11 cellular contexts compared by ENCODE assay signal in the genomic region with DNA sequence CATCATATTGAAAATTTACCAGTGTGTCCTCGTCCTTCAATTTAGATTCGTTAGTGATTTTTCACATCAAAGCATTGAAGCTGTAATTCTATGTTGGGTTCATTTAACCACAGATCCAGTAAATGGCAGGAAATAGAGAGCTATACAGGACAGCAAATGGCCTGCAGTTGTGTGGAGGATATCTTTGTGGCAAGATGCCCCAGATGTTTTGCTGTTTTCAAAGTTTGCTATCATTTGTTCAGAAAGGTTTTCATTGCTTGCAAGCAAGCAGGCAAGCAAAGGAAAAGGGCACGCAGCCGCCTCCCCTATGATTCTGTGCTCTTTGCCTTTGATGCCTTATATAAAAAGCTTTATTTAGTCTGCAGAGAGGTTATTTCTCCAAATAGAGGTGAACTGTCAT.
A peak's percentile ranks its signal among the peaks of the same experiment; 100 is the strongest.
DNase-seq lines count a peak whose midpoint lies in the region; ATAC-seq and TF ChIP-seq lines count a peak whose summit lies in the region.
"Had no signal": no experiment of that assay in that cellular context is flagged by ENCODE, and none has a peak within 500 bp of the region (broad histone marks: within the 10 kb centered on the region; RNA-seq: fewer than 3 reads in every experiment).

No MANE protein-coding gene starts in this region.

- POLR2A ChIA-PET in CD8-positive, alpha-beta T cell (lab: Charles Lee): interaction anchor here (1.6 kb wide), 1 partner anchor 11 kb away, joined by 4 read pairs; no protein-coding TSS in a partner anchor

- H3K27me3 ChIP-seq in CD8-positive, alpha-beta T cell (ENCODE audit: insufficient read depth, low read length): no peaks in the 10 kb centered on the region
- H3K27me3 ChIP-seq in OCI-LY1 (ENCODE audit: insufficient read depth, low read length): no peaks in the 10 kb centered on the region
- H3K27me3 ChIP-seq: hepatocyte, SJSA1 had no signal

- H3F3A ChIP-seq in OCI-LY1 (ENCODE audit: insufficient read depth, low read length): no peaks in the 10 kb centered on the region

- CTCF ChIA-PET in CD8-positive, alpha-beta T cell (lab: Charles Lee): no interaction called here

- H3K4me1 ChIP-seq in CD8-positive, alpha-beta T cell (ENCODE audit: insufficient read depth, low read length): peaks cover 78% of the 10 kb centered on the region
- peaks cover 40% of the 10 kb centered on the region for H3K4me1 ChIP-seq in OCI-LY1 (ENCODE audit: insufficient read depth, low read length, severe bottlenecking)

- H3K27ac Mint-ChIP-seq in CD8-positive, alpha-beta T cell: peak overlapping the region; percentile 91
- peak overlapping the region; percentile 84 for H3K27ac Mint-ChIP-seq in dendritic cell treated with granulocyte-macrophage colony-stimulating factor and Interleukin-4, amounts not matched to agents 40 ng/mL and 50 ng/mL, for 4 days
- peak overlapping the region; percentile 59 for H3K27ac Mint-ChIP-seq in osteocyte (ENCODE audit: unreplicated experiment)

- H3K79me2 ChIP-seq in OCI-LY1 (ENCODE audit: insufficient read depth, low read length): no peaks in the 10 kb centered on the region

- peaks cover 85% of the 10 kb centered on the region for H3K4me1 Mint-ChIP-seq in CD8-positive, alpha-beta T cell (ENCODE audit: low read depth)
- H3K4me1 Mint-ChIP-seq in dendritic cell treated with granulocyte-macrophage colony-stimulating factor and Interleukin-4, amounts not matched to agents 40 ng/mL and 50 ng/mL, for 4 days (ENCODE audit: low read depth): peaks cover 71% of the 10 kb centered on the region
- H3K4me1 Mint-ChIP-seq in osteocyte (ENCODE audit: unreplicated experiment): peaks cover 51% of the 10 kb centered on the region

- no peaks in the 10 kb centered on the region for H4K20me1 ChIP-seq in OCI-LY1 (ENCODE audit: insufficient read depth, low read length)

- peak; percentile 14 for ATAC-seq in CD8-positive, alpha-beta T cell
- ATAC-seq in HG02678 (IDR thresholded peaks at IDR 0.05; ENCODE audit: unreplicated experiment) (no peak), HG03442 (IDR thresholded peaks at IDR 0.05; ENCODE audit: unreplicated experiment) (no peak)

- H3K9ac ChIP-seq in OCI-LY1 (ENCODE audit: low read length): no peak overlapping the region

- no peaks in the 10 kb centered on the region for H3K27me3 Mint-ChIP-seq in CD8-positive, alpha-beta T cell (ENCODE audit: low read depth)
- no peaks in the 10 kb centered on the region for H3K27me3 Mint-ChIP-seq in dendritic cell treated with granulocyte-macrophage colony-stimulating factor and Interleukin-4, amounts not matched to agents 40 ng/mL and 50 ng/mL, for 4 days
- no peaks in the 10 kb centered on the region for H3K27me3 Mint-ChIP-seq in osteocyte (ENCODE audit: unreplicated experiment)

- no peak overlapping the region for H2AFZ ChIP-seq in OCI-LY1 (ENCODE audit: low read length)
- H2AFZ ChIP-seq: hepatocyte had no signal

- H3K27ac ChIP-seq in CD8-positive, alpha-beta T cell (ENCODE audit: low read depth, low read length): peak overlapping the region; percentile 40
- H3K27ac ChIP-seq in OCI-LY1 (ENCODE audit: low read depth, low read length, poor library complexity, severe bottlenecking): no peak overlapping the region
- H3K27ac ChIP-seq: hepatocyte, SJSA1 had no signal

- H3K36me3 ChIP-seq in CD8-positive, alpha-beta T cell (ENCODE audit: insufficient read depth, low read length): no peaks in the 10 kb centered on the region
- no peaks in the 10 kb centered on the region for H3K36me3 ChIP-seq in OCI-LY1 (ENCODE audit: insufficient read depth, low read length)
- H3K36me3 ChIP-seq: SJSA1 had no signal

- H3K36me3 Mint-ChIP-seq in CD8-positive, alpha-beta T cell: peaks cover 19% of the 10 kb centered on the region
- peaks cover 8% of the 10 kb centered on the region for H3K36me3 Mint-ChIP-seq in dendritic cell treated with granulocyte-macrophage colony-stimulating factor and Interleukin-4, amounts not matched to agents 40 ng/mL and 50 ng/mL, for 4 days (ENCODE audit: low read depth)
- peaks cover 2% of the 10 kb centered on the region for H3K36me3 Mint-ChIP-seq in osteocyte (ENCODE audit: unreplicated experiment)

- H3K4me2 ChIP-seq in OCI-LY1 (ENCODE audit: low read length): peak overlapping the region; percentile 17; the same call in 1 of the 2 replicates
- H3K4me2 ChIP-seq: hepatocyte had no signal

- peak overlapping the region; percentile 72 for H3K4me3 Mint-ChIP-seq in CD8-positive, alpha-beta T cell
- no peak overlapping the region for H3K4me3 Mint-ChIP-seq in dendritic cell treated with granulocyte-macrophage colony-stimulating factor and Interleukin-4, amounts not matched to agents 40 ng/mL and 50 ng/mL, for 4 days
- H3K4me3 Mint-ChIP-seq in osteocyte (ENCODE audit: unreplicated experiment): no peak overlapping the region

- peak overlapping the region; percentile 39 for H3K4me3 ChIP-seq in CD8-positive, alpha-beta T cell (ENCODE audit: low read depth, low read length)
- no peak overlapping the region for H3K4me3 ChIP-seq in OCI-LY1 (ENCODE audit: low read depth, low read length, poor library complexity, severe bottlenecking)
- H3K4me3 ChIP-seq: hepatocyte, SJSA1 had no signal

- H3K9me2 ChIP-seq in OCI-LY1 (ENCODE audit: low read depth, low read length): no peaks in the 10 kb centered on the region

- H3K9me3 ChIP-seq in CD8-positive, alpha-beta T cell (ENCODE audit: low read length): no peaks in the 10 kb centered on the region
- H3K9me3 ChIP-seq in OCI-LY1 (ENCODE audit: low read length): no peaks in the 10 kb centered on the region
- H3K9me3 ChIP-seq: SJSA1 had no signal

- intact Hi-C loops in CD8-positive, alpha-beta T cell (cut with DNase I, micrococcal nuclease): loop anchor here (2.0 to 10.0 kb wide), 6 partner anchors 13 to 254 kb away; a partner anchor contains a TSS
- intact Hi-C loops in dendritic cell treated with granulocyte-macrophage colony-stimulating factor and Interleukin-4, amounts not matched to agents 40 ng/mL and 50 ng/mL, for 4 days (cut with micrococcal nuclease): no loop called here
- intact Hi-C loops in posterior vena cava (cut with DNase I): no loop called here

- peaks cover 4% of the 10 kb centered on the region for H3K9me3 Mint-ChIP-seq in CD8-positive, alpha-beta T cell
- H3K9me3 Mint-ChIP-seq in dendritic cell treated with granulocyte-macrophage colony-stimulating factor and Interleukin-4, amounts not matched to agents 40 ng/mL and 50 ng/mL, for 4 days: no peaks in the 10 kb centered on the region
- H3K9me3 Mint-ChIP-seq in osteocyte (ENCODE audit: unreplicated experiment): no peaks in the 10 kb centered on the region

- no peak for TF ChIP-seq CTCF in CD8-positive, alpha-beta T cell (IDR thresholded peaks at IDR 0.05)
- no peak for TF ChIP-seq CTCF in OCI-LY1 (IDR thresholded peaks at IDR 0.05; ENCODE audit: low read length)
- TF ChIP-seq CTCF in osteocyte (IDR thresholded peaks at IDR 0.05): no peak

- DNase-seq in CD8-positive, alpha-beta T cell: peak in 1 of 7 experiments; percentile 43
- DNase-seq in osteocyte (ENCODE audit: extremely low spot score, unreplicated experiment) (no peak), NCI-H1694 treated with DMSO at 0.1 percent for 48 hours (lab: John Stamatoyannopoulos, UW) (no peak), posterior vena cava (ENCODE audit: low spot score) (no peak)
- DNase-seq: DMS53 had no signal

Comparison
In these comparisons a context has a peak if more than half of its experiments do, and no peak if none do; other contexts are left out.
1. intact Hi-C loops: an anchor here in CD8-positive, alpha-beta T cell (2.0 to 10.0 kb wide); none called in dendritic cell treated with granulocyte-macrophage colony-stimulating factor and Interleukin-4, amounts not matched to agents 40 ng/mL and 50 ng/mL, for 4 days and posterior vena cava.